In genomic region chr18:79272916-79273315, GRCh38 we compare ENCODE assay signal across 25 cellular contexts.
"Had no signal": no experiment of that assay in that cellular context is flagged by ENCODE, and none has a peak within 500 bp of the region (broad histone marks: within the 10 kb centered on the region; RNA-seq: fewer than 3 reads in every experiment).

No MANE protein-coding gene starts in this region.

- H3K27ac Mint-ChIP-seq: natural killer cell; nephron; stimulated activated effector memory CD8-positive, alpha-beta T cell treated with anti-CD3 and anti-CD28 coated beads, Interleukin-12 subunit alpha, Interleukin-12 subunit beta, amount 100 ng/mL, for 72 hours; stimulated activated naive B cell treated with anti-CD40 and anti-IgM and Interleukin-4, amounts not matched to agents 10 μg/mL and 1 μg/mL and 100 μg/mL, for 72 hours; stimulated activated naive CD8-positive, alpha-beta T cell treated with anti-CD3 and anti-CD28 coated beads, Interleukin-15, Interleukin-2, amounts not matched to agents 100 ng/mL and 50 ng/mL, for 24 hours had no signal

- H3K27ac ChIP-seq: neutrophil, pancreas, prostate gland, right lobe of liver, sigmoid colon, stomach, thoracic aorta, thyroid gland, tibial nerve, upper lobe of left lung, vagina had no signal

- H3K4me3 ChIP-seq: pancreas, prostate gland, right lobe of liver, sigmoid colon, stomach, thoracic aorta, thyroid gland, tibial nerve, upper lobe of left lung, vagina had no signal

- H3K27me3 ChIP-seq: neutrophil, pancreas, right lobe of liver, sigmoid colon, stomach, thyroid gland, tibial nerve, upper lobe of left lung, vagina had no signal

- H3K36me3 Mint-ChIP-seq: natural killer cell had no signal

- H3K4me3 Mint-ChIP-seq: natural killer cell; nephron; stimulated activated effector memory CD8-positive, alpha-beta T cell treated with anti-CD3 and anti-CD28 coated beads, Interleukin-12 subunit alpha, Interleukin-12 subunit beta, amount 100 ng/mL, for 72 hours; stimulated activated naive B cell treated with anti-CD40 and anti-IgM and Interleukin-4, amounts not matched to agents 10 μg/mL and 1 μg/mL and 100 μg/mL, for 72 hours; stimulated activated naive CD8-positive, alpha-beta T cell treated with anti-CD3 and anti-CD28 coated beads, Interleukin-15, Interleukin-2, amounts not matched to agents 100 ng/mL and 50 ng/mL, for 24 hours had no signal

- H3K9me3 Mint-ChIP-seq: natural killer cell; stimulated activated effector memory CD8-positive, alpha-beta T cell treated with anti-CD3 and anti-CD28 coated beads, Interleukin-12 subunit alpha, Interleukin-12 subunit beta, amount 100 ng/mL, for 72 hours; stimulated activated naive CD8-positive, alpha-beta T cell treated with anti-CD3 and anti-CD28 coated beads, Interleukin-15, Interleukin-2, amounts not matched to agents 100 ng/mL and 50 ng/mL, for 24 hours had no signal

- H3K4me1 ChIP-seq: pancreas, prostate gland, right lobe of liver, sigmoid colon, thyroid gland, tibial nerve, upper lobe of left lung, vagina had no signal

- H3K9me3 ChIP-seq: neutrophil, pancreas, prostate gland, right lobe of liver, sigmoid colon, stomach, thoracic aorta, thyroid gland, tibial nerve, upper lobe of left lung, vagina had no signal

- H3K27me3 Mint-ChIP-seq: stimulated activated naive B cell treated with anti-CD40 and anti-IgM and Interleukin-4, amounts not matched to agents 10 μg/mL and 1 μg/mL and 100 μg/mL, for 72 hours; stimulated activated naive CD8-positive, alpha-beta T cell treated with anti-CD3 and anti-CD28 coated beads, Interleukin-15, Interleukin-2, amounts not matched to agents 100 ng/mL and 50 ng/mL, for 24 hours had no signal

- ATAC-seq: natural killer cell; pancreas; right lobe of liver; stimulated activated effector memory CD8-positive, alpha-beta T cell treated with anti-CD3 and anti-CD28 coated beads, Interleukin-12 subunit alpha, Interleukin-12 subunit beta, amount 100 ng/mL, for 72 hours; stimulated activated naive B cell treated with anti-CD40 and anti-IgM and Interleukin-4, amounts not matched to agents 10 μg/mL and 1 μg/mL and 100 μg/mL, for 72 hours had no signal

- H3K36me3 ChIP-seq: pancreas, prostate gland, thyroid gland had no signal

- DNase-seq: natural killer cell; nucleus accumbens; pancreas; right cardiac atrium; right lobe of liver; sigmoid colon; small intestine; stimulated activated CD4-positive, alpha-beta T cell treated with anti-CD3 and anti-CD28 coated beads, Interleukin-15, amount 100 ng/mL, for 24 hours; stimulated activated CD4-positive, alpha-beta T cell treated with anti-CD3 and anti-CD28 coated beads, Interleukin-2, amount 100 ng/mL, for 24 hours; stimulated activated CD4-positive, alpha-beta T cell treated with anti-CD3 and anti-CD28 coated beads, Interleukin-2, amount 100 ng/mL, for 48 hours; stimulated activated CD4-positive, alpha-beta T cell treated with anti-CD3 and anti-CD28 coated beads, Interleukin-4, amount 100 ng/mL, for 24 hours; stimulated activated naive B cell treated with anti-CD40 and anti-IgM and Interleukin-4, amounts not matched to agents 10 μg/mL and 1 μg/mL and 100 μg/mL, for 72 hours; stimulated activated naive CD4-positive, alpha-beta T cell treated with Interleukin-2 at 50 U/mL for 16 hours; stomach; thyroid gland; trophoblast cell; upper lobe of left lung had no signal
